17 cellular contexts compared by ENCODE assay signal in the genomic region with DNA sequence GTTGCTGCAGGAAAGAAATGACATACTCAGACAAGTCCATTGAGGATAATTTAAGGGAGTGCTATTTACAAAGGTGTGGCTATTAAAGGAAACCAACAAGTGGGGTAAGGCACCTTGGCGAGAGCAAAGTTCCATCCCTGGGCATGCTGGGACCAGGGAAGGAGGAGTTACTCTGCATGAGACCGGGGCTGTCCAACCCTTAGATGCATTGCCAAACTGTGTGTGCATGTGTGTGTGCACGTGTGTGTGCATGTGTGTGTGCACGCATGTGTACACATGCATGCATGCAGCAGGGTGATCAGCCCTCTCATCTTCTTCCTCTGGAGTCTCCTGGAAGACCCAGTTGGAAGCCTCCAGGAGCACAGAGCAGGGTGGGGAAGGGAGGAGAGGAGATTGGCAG.
A peak's percentile ranks its signal among the peaks of the same experiment; 100 is the strongest.
DNase-seq lines count a peak whose midpoint lies in the region; ATAC-seq and TF ChIP-seq lines count a peak whose summit lies in the region.
"Had no signal": no experiment of that assay in that cellular context is flagged by ENCODE, and none has a peak within 500 bp of the region (broad histone marks: within the 10 kb centered on the region; RNA-seq: fewer than 3 reads in every experiment).

No MANE protein-coding gene starts in this region.

- H3K27ac ChIP-seq in Peyer's patch (peak overlapping the region in 2 of 4 donors; percentile 25 to 53), mucosa of rectum (ENCODE audit: low read depth in 2 of 2, low read length in 2 of 2) (peak overlapping the region; percentile 18 to 59), transverse colon (peak overlapping the region in 1 of 4 donors; percentile 48), dorsolateral prefrontal cortex (no peak overlapping the region)
- H3K27ac ChIP-seq: BLaER1, HL-60 had no signal

- H3K4me1 ChIP-seq in Peyer's patch (peaks cover 0 to 9% (median 0%) of the 10 kb centered on the region in 4 donors), mucosa of rectum (ENCODE audit: control insufficient read depth in 2 of 2, insufficient read depth in 2 of 2, low read length in 2 of 2) (peaks cover 4 to 11% of the 10 kb centered on the region in 2 donors), transverse colon (peaks cover 0 to 16% (median 2%) of the 10 kb centered on the region in 4 donors)
- H3K4me1 ChIP-seq: BLaER1, Caco-2 had no signal

- H3K36me3 ChIP-seq in Peyer's patch, result no peaks in the 10 kb centered on the region
- no peaks in the 10 kb centered on the region for H3K36me3 ChIP-seq in mucosa of rectum (ENCODE audit: control insufficient read depth in 2 of 2, insufficient read depth in 2 of 2, low read length in 2 of 2)
- no peaks in the 10 kb centered on the region for H3K36me3 ChIP-seq in transverse colon
- H3K36me3 ChIP-seq: BLaER1 had no signal

- ATAC-seq in GM21723 (IDR thresholded peaks at IDR 0.05; ENCODE audit: unreplicated experiment) (no peak), GM19023 (IDR thresholded peaks at IDR 0.05; ENCODE audit: unreplicated experiment) (no peak), HG03571 (IDR thresholded peaks at IDR 0.05; ENCODE audit: unreplicated experiment) (no peak)
- ATAC-seq: HCT116 had no signal

- H3K27me3 ChIP-seq in Peyer's patch (no peaks in the 10 kb centered on the region), mucosa of rectum (ENCODE audit: control insufficient read depth in 2 of 2, insufficient read depth in 2 of 2, low read length in 2 of 2) (no peaks in the 10 kb centered on the region), transverse colon (no peaks in the 10 kb centered on the region), dorsolateral prefrontal cortex (peaks cover 0 to 6% (median 0%) of the 10 kb centered on the region in 45 donors)
- H3K27me3 ChIP-seq: BLaER1 had no signal

- no peak for TF ChIP-seq CTCF in Peyer's patch (IDR thresholded peaks at IDR 0.05)
- TF ChIP-seq CTCF in transverse colon (IDR thresholded peaks at IDR 0.05), result no peak
- TF ChIP-seq CTCF in dorsolateral prefrontal cortex (IDR thresholded peaks at IDR 0.05 in 54 of 56, conservative IDR thresholded peaks at IDR 0.05 in 2 of 56; ENCODE audit: low read depth in 1 of 56, partially characterized antibody in 56 of 56), result no peak

- intact Hi-C loops in transverse colon (cut with DNase I; ENCODE audit: low total_unique reads) (no loop called here), dorsolateral prefrontal cortex (cut with DNase I) (no loop called here)

- no peak for TF ChIP-seq EP300 in transverse colon (IDR thresholded peaks at IDR 0.05; ENCODE audit: low read depth)

- TF ChIP-seq POLR2A in Peyer's patch (IDR thresholded peaks at IDR 0.05) (no peak), transverse colon (IDR thresholded peaks at IDR 0.05) (no peak)

- H3K9ac ChIP-seq in mucosa of rectum (ENCODE audit: low read depth in 1 of 2, low read length in 2 of 2), result no peak overlapping the region
- H3K9ac ChIP-seq: BLaER1 had no signal

- no peak overlapping the region for H3K4me3 ChIP-seq in Peyer's patch
- H3K4me3 ChIP-seq in mucosa of rectum (ENCODE audit: low read length in 2 of 2), result no peak overlapping the region
- H3K4me3 ChIP-seq in transverse colon, result no peak overlapping the region
- H3K4me3 ChIP-seq in dorsolateral prefrontal cortex, result no peak overlapping the region
- H3K4me3 ChIP-seq: BLaER1 had no signal

- WGBS in transverse colon (ENCODE audit: low coverage in 1 of 2), 2 donors, result 50% methylated on average over 4 of the region's 4 CpGs; no CpG with 5 or more reads in 1 of the 2 donors

- DNase-seq in Peyer's patch (peak in 2 of 3 donors; percentile 64 to 72), islet precursor cell (peak; percentile 28), transverse colon (peak; percentile 46), dorsolateral prefrontal cortex (no peak)
- DNase-seq: 8988T; AML-193; Caco-2; CD8-positive, alpha-beta memory T cell; DND-41; GDM1 had no signal

- H3K9me3 ChIP-seq in Peyer's patch, result no peaks in the 10 kb centered on the region
- H3K9me3 ChIP-seq in mucosa of rectum (ENCODE audit: control insufficient read depth in 2 of 2, low read length in 2 of 2), result no peaks in the 10 kb centered on the region
- no peaks in the 10 kb centered on the region for H3K9me3 ChIP-seq in transverse colon
- H3K9me3 ChIP-seq: BLaER1, Caco-2 had no signal

- in situ Hi-C loops in transverse colon (cut with MboI; ENCODE audit: low pct_ligation_motif_present in 1 of 4, low pct_unique_long_range_greater_than_20kb in 1 of 4, low sequenced_read_pairs in 3 of 4), result no loop called here

Comparison
In these comparisons a context has a peak if more than half of its experiments do, and no peak if none do; other contexts are left out.
1. DNase-seq: peak in Peyer's patch (2 of 3), islet precursor cell (single experiment) and transverse colon (single experiment); none in dorsolateral prefrontal cortex (0 of 10).
2. H3K27ac ChIP-seq: peak in mucosa of rectum (2 of 2); none in dorsolateral prefrontal cortex (0 of 59).